In genomic region chr11:48055292-48056132, GRCh38 we compare ENCODE assay signal across 8 cellular contexts.
DNase-seq lines count a peak whose midpoint lies in the region; ATAC-seq and TF ChIP-seq lines count a peak whose summit lies in the region.

No MANE protein-coding gene starts in this region.

- H3K9me3 ChIP-seq in Peyer's patch (no peaks in the 10 kb centered on the region), thyroid gland (no peaks in the 10 kb centered on the region), gastrocnemius medialis (no peaks in the 10 kb centered on the region)

- TF ChIP-seq CTCF in Peyer's patch (IDR thresholded peaks at IDR 0.05) (no peak), mesothelial cell of epicardium (IDR thresholded peaks at IDR 0.05; ENCODE audit: unreplicated experiment) (no peak), thyroid gland (IDR thresholded peaks at IDR 0.05) (no peak), gastrocnemius medialis (IDR thresholded peaks at IDR 0.05 in 4 of 5, conservative IDR thresholded peaks at IDR 0.05 in 1 of 5) (no peak)

- CTCF ChIA-PET in activated naive CD4-positive, alpha-beta T cell treated with anti-CD3 and anti-CD28 coated beads for 36 hours (lab: Charles Lee) = interaction anchor here (0.5 to 3.1 kb wide), 16 partner anchors 11 to 121 kb away, joined by 3 to 23 read pairs (median 4); no protein-coding TSS in a partner anchor

- no peak overlapping the region for H3K4me3 ChIP-seq in Peyer's patch
- H3K4me3 ChIP-seq in thyroid gland (replicated peaks in 1 of 3) = no peak overlapping the region
- H3K4me3 ChIP-seq in gastrocnemius medialis = no peak overlapping the region

- H3K27ac ChIP-seq in Peyer's patch = peak overlapping the region in 2 of 4 donors; percentile 53 to 63
- peak overlapping the region; percentile 90 to 98 (median 97) for H3K27ac ChIP-seq in thyroid gland
- no peak overlapping the region for H3K27ac ChIP-seq in gastrocnemius medialis

- intact Hi-C loops in activated naive CD4-positive, alpha-beta T cell treated with anti-CD3 and anti-CD28 coated beads for 36 hours (cut with micrococcal nuclease) = loop anchor here (1.0 to 2.0 kb wide), 8 partner anchors 12 to 393 kb away; no protein-coding TSS in a partner anchor
- intact Hi-C loops in thyroid gland (cut with DNase I) (no loop called here), gastrocnemius medialis (cut with DNase I; ENCODE audit: low total_unique reads) (no loop called here)

- H3K27ac Mint-ChIP-seq in activated naive CD4-positive, alpha-beta T cell treated with anti-CD3 and anti-CD28 coated beads for 36 hours = peak overlapping the region; percentile 76
- H3K27ac Mint-ChIP-seq in mesothelial cell of epicardium = peak overlapping the region; percentile 80

- H3K4me3 Mint-ChIP-seq in activated naive CD4-positive, alpha-beta T cell treated with anti-CD3 and anti-CD28 coated beads for 36 hours = peak overlapping the region; percentile 54
- no peak overlapping the region for H3K4me3 Mint-ChIP-seq in mesothelial cell of epicardium

- H3K27me3 ChIP-seq in Peyer's patch (no peaks in the 10 kb centered on the region), thyroid gland (no peaks in the 10 kb centered on the region), gastrocnemius medialis (no peaks in the 10 kb centered on the region)

- in situ Hi-C loops in gastrocnemius medialis (cut with MboI; ENCODE audit: low sequenced_read_pairs in 4 of 4) = loop anchor here in 1 of 4 donors (10.0 kb wide), 1 partner anchor 59 kb away; no protein-coding TSS in a partner anchor

- H3K9me3 Mint-ChIP-seq in activated naive CD4-positive, alpha-beta T cell treated with anti-CD3 and anti-CD28 coated beads for 36 hours = no peaks in the 10 kb centered on the region
- no peaks in the 10 kb centered on the region for H3K9me3 Mint-ChIP-seq in mesothelial cell of epicardium

- DNase-seq in DMS53 (lab: John Stamatoyannopoulos, UW) (peak; percentile 6), DMS53 treated with DMSO at 0.1 percent for 48 hours (lab: John Stamatoyannopoulos, UW; ENCODE audit: unreplicated experiment) (no peak), Peyer's patch (peak in 2 of 3 donors; percentile 72 to 84), mesothelial cell of epicardium (ENCODE audit: low spot score in 2 of 2, unreplicated experiment in 2 of 2) (no peak), thyroid gland (peak; percentile 78 to 82), gastrocnemius medialis (no peak), epidermal melanocyte (ENCODE audit: insufficient read length, low spot score) (no peak)
- peak; percentile 88 for DNase-seq in activated naive CD4-positive, alpha-beta T cell treated with anti-CD3 and anti-CD28 coated beads for 36 hours

- no peaks in the 10 kb centered on the region for H3K36me3 ChIP-seq in Peyer's patch
- no peaks in the 10 kb centered on the region for H3K36me3 ChIP-seq in thyroid gland
- no peaks in the 10 kb centered on the region for H3K36me3 ChIP-seq in gastrocnemius medialis

- H3K36me3 Mint-ChIP-seq in activated naive CD4-positive, alpha-beta T cell treated with anti-CD3 and anti-CD28 coated beads for 36 hours (ENCODE audit: low read depth) = peaks cover 2% of the 10 kb centered on the region
- H3K36me3 Mint-ChIP-seq in mesothelial cell of epicardium = no peaks in the 10 kb centered on the region

- peaks cover 84% of the 10 kb centered on the region for H3K4me1 Mint-ChIP-seq in activated naive CD4-positive, alpha-beta T cell treated with anti-CD3 and anti-CD28 coated beads for 36 hours (ENCODE audit: low read depth)
- peaks cover 48% of the 10 kb centered on the region for H3K4me1 Mint-ChIP-seq in mesothelial cell of epicardium

- ATAC-seq in gastrocnemius medialis = no peak

- TF ChIP-seq POLR2A in Peyer's patch (IDR thresholded peaks at IDR 0.05) = no peak
- TF ChIP-seq POLR2A in thyroid gland (IDR thresholded peaks at IDR 0.05) = peak in 1 of 2 donors; percentile 72
- no peak for TF ChIP-seq POLR2A in gastrocnemius medialis (IDR thresholded peaks at IDR 0.05)

- WGBS in thyroid gland, 2 donors = 24 to 25% methylated on average over 12 of the region's 12 CpGs

- H3K4me1 ChIP-seq in Peyer's patch = peaks cover 0 to 31% (median 14%) of the 10 kb centered on the region in 4 donors
- H3K4me1 ChIP-seq in thyroid gland = peaks cover 61 to 77% of the 10 kb centered on the region in 2 donors
- H3K4me1 ChIP-seq in gastrocnemius medialis = no peaks in the 10 kb centered on the region

- no peaks in the 10 kb centered on the region for H3K27me3 Mint-ChIP-seq in activated naive CD4-positive, alpha-beta T cell treated with anti-CD3 and anti-CD28 coated beads for 36 hours (ENCODE audit: low read depth)
- H3K27me3 Mint-ChIP-seq in mesothelial cell of epicardium (ENCODE audit: low read depth) = no peaks in the 10 kb centered on the region

Comparison
In these comparisons a context has a peak if more than half of its experiments do, and no peak if none do; other contexts are left out.
1. DNase-seq: peak in DMS53 (single experiment), Peyer's patch (2 of 3), activated naive CD4-positive, alpha-beta T cell treated with anti-CD3 and anti-CD28 coated beads for 36 hours (single experiment) and thyroid gland (2 of 2); none in DMS53 treated with DMSO at 0.1 percent for 48 hours (single experiment), mesothelial cell of epicardium (0 of 2), gastrocnemius medialis (0 of 2) and epidermal melanocyte (single experiment).
2. H3K27ac ChIP-seq: peak in thyroid gland (3 of 3); none in gastrocnemius medialis (0 of 4).